8 cellular contexts compared by ENCODE assay signal in the genomic region with DNA sequence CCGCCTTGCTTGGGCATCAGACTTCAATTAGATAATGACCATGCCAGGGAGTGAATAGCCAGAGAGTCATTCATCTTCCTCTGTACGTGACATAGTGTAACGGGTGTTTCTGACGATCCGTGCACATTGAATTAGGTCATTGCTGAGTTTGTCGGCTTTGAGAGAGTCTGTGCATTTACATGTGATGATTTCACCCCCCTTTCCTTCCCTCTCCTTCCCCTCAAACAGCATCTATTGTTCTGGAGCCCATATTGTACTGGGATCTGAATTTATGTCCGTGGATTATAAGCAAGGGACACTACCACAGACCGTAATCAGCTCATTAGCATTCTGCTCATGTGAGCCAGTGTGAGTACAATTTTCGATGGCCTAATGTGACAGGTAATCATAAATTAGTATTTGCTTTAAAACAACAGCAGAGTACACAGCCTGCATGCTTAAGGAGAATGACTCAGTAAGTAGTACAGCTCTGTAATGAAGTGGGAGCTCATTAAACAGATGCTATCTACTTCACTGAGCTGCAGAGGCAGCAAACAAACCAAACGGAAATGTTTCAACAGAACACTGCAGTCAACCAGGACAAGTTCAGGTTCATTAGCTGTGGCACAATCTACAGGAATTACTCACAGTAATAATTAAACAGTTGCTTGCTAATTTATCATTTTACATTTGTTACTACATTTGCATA.
DNase-seq lines count a peak whose midpoint lies in the region; ATAC-seq and TF ChIP-seq lines count a peak whose summit lies in the region.

No MANE protein-coding gene starts in this region.

- no peaks in the 10 kb centered on the region for H3K27me3 ChIP-seq in neural cell (ENCODE audit: insufficient read depth, low read depth, low read length)

- no peak for TF ChIP-seq RAD21 in neural cell (conservative IDR thresholded peaks at IDR 0.05)

- no peaks in the 10 kb centered on the region for H3K36me3 ChIP-seq in neural cell (ENCODE audit: insufficient read depth, low read length)

- TF ChIP-seq CTCF in neural cell (IDR thresholded peaks at IDR 0.05; ENCODE audit: poor library complexity, severe bottlenecking) = no peak
- TF ChIP-seq CTCF in Calu3 (IDR thresholded peaks at IDR 0.05; ENCODE audit: unreplicated experiment) = no peak

- no peaks in the 10 kb centered on the region for H4K20me1 ChIP-seq in neural cell (ENCODE audit: insufficient read depth)

- H3K9me2 ChIP-seq in neural cell (ENCODE audit: insufficient read depth, low read length) = no peaks in the 10 kb centered on the region

- H2AFZ ChIP-seq in neural cell (ENCODE audit: low read depth, low read length) = no peak overlapping the region

- H3K9me3 Mint-ChIP-seq in Calu3 (ENCODE audit: low read depth, unreplicated experiment) = no peaks in the 10 kb centered on the region

- no peak overlapping the region for H3K27ac Mint-ChIP-seq in Calu3 (ENCODE audit: unreplicated experiment)

- no peaks in the 10 kb centered on the region for H3F3A ChIP-seq in neural cell (ENCODE audit: insufficient read depth, low read length, poor library complexity, severe bottlenecking)

- CTCF ChIA-PET in Calu3 (lab: Charles Lee) = interaction anchor here (1.2 kb wide), 1 partner anchor 58 kb away, joined by 3 read pairs; no protein-coding TSS in a partner anchor

- H3K4me2 ChIP-seq in neural cell (ENCODE audit: low read length) = no peak overlapping the region

- peak overlapping the region; percentile 35 for H3K4me3 ChIP-seq in neural cell (ENCODE audit: low read length)

- BruUV-seq in Calu3 (replicated peaks; lab: Mats Ljungman, UMichigan) = no TSS peak

- no peak for TF ChIP-seq EP300 in neural cell (conservative IDR thresholded peaks at IDR 0.05; ENCODE audit: poor library complexity, severe bottlenecking)

- intact Hi-C loops in Calu3 (cut with micrococcal nuclease; ENCODE audit: unreplicated experiment) = no loop called here

- no peak overlapping the region for H3K4me3 Mint-ChIP-seq in Calu3 (ENCODE audit: low read depth, unreplicated experiment)

- no peaks in the 10 kb centered on the region for H3K36me3 Mint-ChIP-seq in Calu3 (ENCODE audit: insufficient read depth, unreplicated experiment)

- no peaks in the 10 kb centered on the region for H3K27me3 Mint-ChIP-seq in Calu3 (ENCODE audit: unreplicated experiment)

- ATAC-seq in GM19463 (IDR thresholded peaks at IDR 0.05; ENCODE audit: unreplicated experiment) = peak; percentile 50
- ATAC-seq in HG02610 (IDR thresholded peaks at IDR 0.05; ENCODE audit: unreplicated experiment) = no peak
- ATAC-seq in GM21526 (IDR thresholded peaks at IDR 0.05; ENCODE audit: low FRiP score, unreplicated experiment) = no peak

- peak overlapping the region; percentile 13 for H3K9ac ChIP-seq in neural cell (ENCODE audit: low read length)

- peak; percentile 51 for DNase-seq in NCI-H2196 (lab: John Stamatoyannopoulos, UW; ENCODE audit: unreplicated experiment)
- DNase-seq in cerebellar cortex (ENCODE audit: low spot score) = peak; percentile 31
- DNase-seq in HK-2 (ENCODE audit: unreplicated experiment) = no peak
- no peak for DNase-seq in Calu3

- no peak overlapping the region for H3K27ac ChIP-seq in neural cell (ENCODE audit: low read length)

- no peaks in the 10 kb centered on the region for H3K9me3 ChIP-seq in neural cell (ENCODE audit: low read length)

- H3K79me2 ChIP-seq in neural cell (replicated peaks; ENCODE audit: insufficient read depth, low read length) = no peaks in the 10 kb centered on the region

- peaks cover 19% of the 10 kb centered on the region for H3K4me1 Mint-ChIP-seq in Calu3 (ENCODE audit: low read depth, unreplicated experiment)

TF ChIP-seq in neural cell, 6 proteins besides CTCF, POLR2A, EP300 and RAD21:
- TF ChIP-seq TAF1 (IDR thresholded peaks at IDR 0.05; ENCODE audit: low read depth) (no peak), EZH2 (IDR thresholded peaks at IDR 0.05; ENCODE audit: borderline replicate concordance, insufficient read depth, low read length, poor library complexity, severe bottlenecking) (no peak), POLR2AphosphoS5 (IDR thresholded peaks at IDR 0.05) (peak; percentile 31), SMC3 (conservative IDR thresholded peaks at IDR 0.05; ENCODE audit: poor library complexity) (no peak)

Comparison
In these comparisons a context has a peak if more than half of its experiments do, and no peak if none do; other contexts are left out.
1. DNase-seq: peak in NCI-H2196 (single experiment) and cerebellar cortex (single experiment); none in HK-2 (single experiment) and Calu3 (single experiment).